Comparison of ENCODE assay signal across 12 cellular contexts in the genomic region with DNA sequence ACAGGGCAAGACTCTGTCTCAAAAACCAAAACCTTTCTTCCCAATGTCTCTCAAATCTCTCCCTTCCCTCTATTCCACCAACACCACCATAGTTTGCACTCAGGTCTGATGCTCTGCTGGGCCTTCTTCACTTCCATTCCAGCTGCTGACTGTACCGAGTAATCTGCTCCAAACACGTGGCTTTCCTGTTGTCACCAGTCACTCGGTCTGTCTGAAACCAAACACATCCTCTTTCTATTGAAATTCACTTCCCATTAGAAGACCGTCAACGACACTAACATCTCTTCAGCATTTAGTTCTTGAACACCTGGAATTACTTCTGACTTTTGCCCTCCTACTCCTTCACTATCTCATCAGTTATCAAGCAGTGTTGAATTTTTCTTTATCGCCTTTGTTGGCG. TPM values are rescaled to one million over a fixed set of nuclear protein-coding genes. Genes with fewer than 3 reads are reported as not detected.
DNase-seq lines count a peak whose midpoint lies in the region; ATAC-seq and TF ChIP-seq lines count a peak whose summit lies in the region.
"Had no signal": no experiment of that assay in that cellular context is flagged by ENCODE, and none has a peak within 500 bp of the region (broad histone marks: within the 10 kb centered on the region; RNA-seq: fewer than 3 reads in every experiment).

No MANE protein-coding gene starts in this region.

- CTCF ChIA-PET in CD8-positive, alpha-beta T cell (lab: Charles Lee): interaction anchor here (1.1 to 1.5 kb wide), 4 partner anchors 14 to 135 kb away, joined by 3 to 6 read pairs (median 4); no protein-coding TSS in a partner anchor
- CTCF ChIA-PET in activated B cell treated with CpG ODN at 0.5 μM for 24 hours (lab: Charles Lee): no interaction called here
- CTCF ChIA-PET in naive thymus-derived CD4-positive, alpha-beta T cell (lab: Charles Lee): no interaction called here
- CTCF ChIA-PET in RWPE1 (lab: Yijun Ruan, JAX): no interaction called here

- H3K36me3 ChIP-seq in CD8-positive, alpha-beta T cell (ENCODE audit: insufficient read depth, low read length): no peaks in the 10 kb centered on the region
- peaks cover 0 to 10% (median 0%) of the 10 kb centered on the region in 3 experiments for H3K36me3 ChIP-seq in naive thymus-derived CD4-positive, alpha-beta T cell (ENCODE audit: control insufficient read depth in 2 of 3, insufficient read depth in 3 of 3, low read length in 3 of 3)
- H3K36me3 ChIP-seq in gastroesophageal sphincter: peaks cover 0 to 10% of the 10 kb centered on the region in 2 donors

- H3K4me3 Mint-ChIP-seq in CD8-positive, alpha-beta T cell: no peak overlapping the region
- H3K4me3 Mint-ChIP-seq in HFFc6 (no peak overlapping the region), activated B cell treated with CpG ODN at 0.5 μM for 24 hours (peak overlapping the region; percentile 29)
- no peak overlapping the region for H3K4me3 Mint-ChIP-seq in naive thymus-derived CD4-positive, alpha-beta T cell
- H3K4me3 Mint-ChIP-seq: activated naive CD8-positive, alpha-beta T cell treated with anti-CD3 and anti-CD28 coated beads, Interleukin-2, amount 10 ng/mL, durations not matched to agents 7 days and 5 days had no signal

- H3K27ac Mint-ChIP-seq in CD8-positive, alpha-beta T cell: peak overlapping the region; percentile 61
- H3K27ac Mint-ChIP-seq in HFFc6 (peak overlapping the region; percentile 28; the same call in 1 of the 2 replicates), activated B cell treated with CpG ODN at 0.5 μM for 24 hours (peak overlapping the region; percentile 85)
- H3K27ac Mint-ChIP-seq in naive thymus-derived CD4-positive, alpha-beta T cell: peak overlapping the region; percentile 15 to 84 (median 43)
- H3K27ac Mint-ChIP-seq: activated naive CD8-positive, alpha-beta T cell treated with anti-CD3 and anti-CD28 coated beads, Interleukin-2, amount 10 ng/mL, durations not matched to agents 7 days and 5 days had no signal

- TF ChIP-seq POLR2A in gastroesophageal sphincter (IDR thresholded peaks at IDR 0.05): no peak

- H3K9me3 Mint-ChIP-seq in CD8-positive, alpha-beta T cell: no peaks in the 10 kb centered on the region
- no peaks in the 10 kb centered on the region for H3K9me3 Mint-ChIP-seq in HFFc6
- H3K9me3 Mint-ChIP-seq in activated B cell treated with CpG ODN at 0.5 μM for 24 hours: no peaks in the 10 kb centered on the region
- no peaks in the 10 kb centered on the region for H3K9me3 Mint-ChIP-seq in naive thymus-derived CD4-positive, alpha-beta T cell
- H3K9me3 Mint-ChIP-seq: activated naive CD8-positive, alpha-beta T cell treated with anti-CD3 and anti-CD28 coated beads, Interleukin-2, amount 10 ng/mL, durations not matched to agents 7 days and 5 days had no signal

- POLR2A ChIA-PET in CD8-positive, alpha-beta T cell (lab: Charles Lee): no interaction called here
- POLR2A ChIA-PET in activated B cell treated with CpG ODN at 0.5 μM for 24 hours (lab: Charles Lee) (interaction anchor here (0.6 to 1.0 kb wide), 2 partner anchors 12 to 345 kb away, joined by 3 to 8 read pairs; no protein-coding TSS in a partner anchor), RWPE1 (lab: Yijun Ruan, JAX; ENCODE audit: low non-redundant PET) (no interaction called here)
- POLR2A ChIA-PET in naive thymus-derived CD4-positive, alpha-beta T cell (lab: Charles Lee): interaction anchor here (0.6 to 1.3 kb wide), 2 partner anchors 9 to 31 kb away, joined by 4 to 5 read pairs; no protein-coding TSS in a partner anchor

- 65 to 81% methylated on average over 5 to 7 of the region's 7 CpGs for WGBS in gastroesophageal sphincter (ENCODE audit: low coverage in 1 of 2), 2 donors

- ATAC-seq in CD8-positive, alpha-beta T cell: no peak
- peak; percentile 8 for ATAC-seq in activated B cell treated with CpG ODN at 0.5 μM for 24 hours (ENCODE audit: low read depth)
- ATAC-seq in naive thymus-derived CD4-positive, alpha-beta T cell: no peak
- no peak for ATAC-seq in gastroesophageal sphincter
- ATAC-seq: mucosa of descending colon had no signal

- no peak for DNase-seq in CD8-positive, alpha-beta T cell
- DNase-seq in HFFc6: no peak
- no peak for DNase-seq in activated B cell treated with CpG ODN at 0.5 μM for 24 hours
- DNase-seq in naive thymus-derived CD4-positive, alpha-beta T cell: no peak
- no peak for DNase-seq in stimulated activated CD4-positive, alpha-beta T cell treated with anti-CD3 and anti-CD28 coated beads, Interleukin-4, amount 100 ng/mL, for 4 hours
- no peak for DNase-seq in RWPE1 (ENCODE audit: low spot score)
- DNase-seq: activated naive CD8-positive, alpha-beta T cell treated with anti-CD3 and anti-CD28 coated beads, Interleukin-2, amount 10 ng/mL, durations not matched to agents 7 days and 5 days; mucosa of descending colon; NCI-H1694; NCI-H526 treated with DMSO at 0.1 percent for 48 hours; SHP77 treated with DMSO at 0.1 percent for 48 hours had no signal

- TF ChIP-seq EP300 in gastroesophageal sphincter (IDR thresholded peaks at IDR 0.05): no peak

- H3K4me3 ChIP-seq in CD8-positive, alpha-beta T cell (ENCODE audit: low read depth, low read length): no peak overlapping the region
- no peak overlapping the region for H3K4me3 ChIP-seq in naive thymus-derived CD4-positive, alpha-beta T cell (ENCODE audit: low read length)
- H3K4me3 ChIP-seq in gastroesophageal sphincter: no peak overlapping the region
- H3K4me3 ChIP-seq: mucosa of descending colon had no signal

- H3K36me3 Mint-ChIP-seq in CD8-positive, alpha-beta T cell: peaks cover 21% of the 10 kb centered on the region
- H3K36me3 Mint-ChIP-seq in HFFc6 (ENCODE audit: low read depth): peaks cover 25% of the 10 kb centered on the region
- peaks cover 18% of the 10 kb centered on the region for H3K36me3 Mint-ChIP-seq in activated B cell treated with CpG ODN at 0.5 μM for 24 hours (ENCODE audit: low read depth)
- peaks cover 0 to 24% (median 6%) of the 10 kb centered on the region in 5 donors for H3K36me3 Mint-ChIP-seq in naive thymus-derived CD4-positive, alpha-beta T cell

- H3K4me1 Mint-ChIP-seq in CD8-positive, alpha-beta T cell (ENCODE audit: low read depth): peaks cover 37% of the 10 kb centered on the region
- H3K4me1 Mint-ChIP-seq in HFFc6 (ENCODE audit: low read depth): peaks cover 21% of the 10 kb centered on the region
- peaks cover 37% of the 10 kb centered on the region for H3K4me1 Mint-ChIP-seq in activated B cell treated with CpG ODN at 0.5 μM for 24 hours
- peaks cover 19 to 47% (median 37%) of the 10 kb centered on the region in 7 donors for H3K4me1 Mint-ChIP-seq in naive thymus-derived CD4-positive, alpha-beta T cell

- no peaks in the 10 kb centered on the region for H3K27me3 ChIP-seq in CD8-positive, alpha-beta T cell (ENCODE audit: insufficient read depth, low read length)
- no peaks in the 10 kb centered on the region for H3K27me3 ChIP-seq in naive thymus-derived CD4-positive, alpha-beta T cell (ENCODE audit: control insufficient read depth in 2 of 2, insufficient read depth in 2 of 2, low read length in 2 of 2)
- no peaks in the 10 kb centered on the region for H3K27me3 ChIP-seq in gastroesophageal sphincter

- no peak for TF ChIP-seq CTCF in CD8-positive, alpha-beta T cell (IDR thresholded peaks at IDR 0.05)
- TF ChIP-seq CTCF in HFFc6 (IDR thresholded peaks at IDR 0.05) (no peak), activated B cell treated with CpG ODN at 0.5 μM for 24 hours (IDR thresholded peaks at IDR 0.05) (no peak), gastroesophageal sphincter (IDR thresholded peaks at IDR 0.05) (no peak), RWPE1 (conservative IDR thresholded peaks at IDR 0.05; ENCODE audit: low read depth) (no peak)

- H3K4me1 ChIP-seq in CD8-positive, alpha-beta T cell (ENCODE audit: insufficient read depth, low read length): peaks cover 14% of the 10 kb centered on the region
- peaks cover 10 to 14% of the 10 kb centered on the region in 2 donors for H3K4me1 ChIP-seq in naive thymus-derived CD4-positive, alpha-beta T cell (ENCODE audit: control insufficient read depth in 2 of 2, insufficient read depth in 2 of 2, low read length in 2 of 2)
- peaks cover 0 to 17% (median 3%) of the 10 kb centered on the region in 3 donors for H3K4me1 ChIP-seq in gastroesophageal sphincter

- intact Hi-C loops in CD8-positive, alpha-beta T cell (cut with DNase I, micrococcal nuclease): loop anchor here in 1 of 2 experiments (10.0 kb wide), 1 partner anchor 742 kb away; a partner anchor contains a TSS
- intact Hi-C loops in activated B cell treated with CpG ODN at 0.5 μM for 24 hours (cut with micrococcal nuclease): no loop called here
- intact Hi-C loops in naive thymus-derived CD4-positive, alpha-beta T cell (cut with micrococcal nuclease): loop anchor here in 1 of 2 donors (2.0 kb wide), 1 partner anchor 238 kb away; no protein-coding TSS in a partner anchor

- H3K27ac ChIP-seq in CD8-positive, alpha-beta T cell (ENCODE audit: low read depth, low read length): no peak overlapping the region
- H3K27ac ChIP-seq in naive thymus-derived CD4-positive, alpha-beta T cell (ENCODE audit: low read depth, low read length): no peak overlapping the region
- H3K27ac ChIP-seq in gastroesophageal sphincter (no peak overlapping the region), RWPE1 (no peak overlapping the region)

- H3K9me3 ChIP-seq in CD8-positive, alpha-beta T cell (ENCODE audit: low read length): no peaks in the 10 kb centered on the region
- H3K9me3 ChIP-seq in naive thymus-derived CD4-positive, alpha-beta T cell (ENCODE audit: control insufficient read depth in 2 of 3, low read length in 3 of 3): no peaks in the 10 kb centered on the region
- no peaks in the 10 kb centered on the region for H3K9me3 ChIP-seq in gastroesophageal sphincter
- H3K9me3 ChIP-seq: mucosa of descending colon had no signal

- H3K27me3 Mint-ChIP-seq in CD8-positive, alpha-beta T cell (ENCODE audit: low read depth): no peaks in the 10 kb centered on the region
- H3K27me3 Mint-ChIP-seq in HFFc6 (ENCODE audit: insufficient read depth) (no peaks in the 10 kb centered on the region), activated B cell treated with CpG ODN at 0.5 μM for 24 hours (no peaks in the 10 kb centered on the region)
- no peaks in the 10 kb centered on the region for H3K27me3 Mint-ChIP-seq in naive thymus-derived CD4-positive, alpha-beta T cell
- H3K27me3 Mint-ChIP-seq: activated naive CD8-positive, alpha-beta T cell treated with anti-CD3 and anti-CD28 coated beads, Interleukin-2, amount 10 ng/mL, durations not matched to agents 7 days and 5 days had no signal

RNA-seq across cellular contexts. Expression of a gene that starts 4.7 kb away (rescaled TPM):
- total RNA-seq in CD8-positive, alpha-beta T cell: 10 to 100 TPM; 31.9 to 34.9 TPM
- total RNA-seq in HFFc6 (2021; fragmentation: NEBNext Ultra II Directional; extraction: Animal tissue kit (Norgen Biotek cat#: 25700)): 10 to 100 TPM in 4 of 6 experiments, 1 to 10 TPM in 2; 8.8 to 11.8 (median 10.4) TPM
- total RNA-seq in activated B cell treated with CpG ODN at 0.5 μM for 24 hours (27.4 and 29.8 TPM in 2 replicates), gastroesophageal sphincter (10 to 100 TPM in 3 of 4 donors, 1 to 10 TPM in 1; 7.8 to 20.5 (median 17.0) TPM)
- total RNA-seq in naive thymus-derived CD4-positive, alpha-beta T cell: 10 to 100 TPM; 25.8 to 49.3 (median 35.3) TPM
- polyA plus RNA-seq in naive thymus-derived CD4-positive, alpha-beta T cell: 10 to 100 TPM; 24.7 to 37.7 TPM

Comparison
In these comparisons a context has a peak if more than half of its experiments do, and no peak if none do; other contexts are left out.
1. H3K27ac Mint-ChIP-seq: peak in every context shown above with its lines; median percentile 85 in activated B cell treated with CpG ODN at 0.5 μM for 24 hours; 61 in CD8-positive, alpha-beta T cell; 43 in naive thymus-derived CD4-positive, alpha-beta T cell; 28 in HFFc6.
2. POLR2A ChIA-PET loops: an anchor here in activated B cell treated with CpG ODN at 0.5 μM for 24 hours (0.6 to 1.0 kb wide) and naive thymus-derived CD4-positive, alpha-beta T cell (0.6 to 1.3 kb wide); none called in CD8-positive, alpha-beta T cell and RWPE1.